ENCODE assay signal across 9 cellular contexts in genomic region chr1:150321826-150322166, GRCh38. TPM values are rescaled to one million over a fixed set of nuclear protein-coding genes. Genes with fewer than 3 reads are reported as not detected.
DNase-seq lines count a peak whose midpoint lies in the region; ATAC-seq and TF ChIP-seq lines count a peak whose summit lies in the region.
"Had no signal": no experiment of that assay in that cellular context is flagged by ENCODE, and none has a peak within 500 bp of the region (broad histone marks: within the 10 kb centered on the region; RNA-seq: fewer than 3 reads in every experiment).

No MANE protein-coding gene starts in this region.

- peaks cover 19% of the 10 kb centered on the region for H3K4me1 ChIP-seq in CD8-positive, alpha-beta memory T cell (ENCODE audit: insufficient read depth, low read length)

- H3K4me3 ChIP-seq in CD8-positive, alpha-beta memory T cell (ENCODE audit: low read length), result peak overlapping the region; percentile 79
- H3K4me3 ChIP-seq in NB4 (ENCODE audit: low read depth, low read length) (peak overlapping the region; percentile 99), dorsolateral prefrontal cortex (peak overlapping the region; percentile 62 to 97 (median 82))

- no peak for TF ChIP-seq POLR2A in NB4 (IDR thresholded peaks at IDR 0.05; ENCODE audit: extremely low read depth, insufficient read length)

- no peaks in the 10 kb centered on the region for H3K9me3 ChIP-seq in CD8-positive, alpha-beta memory T cell (ENCODE audit: low read length)

- H3K36me3 Mint-ChIP-seq in CD8-positive, alpha-beta memory T cell, result peaks cover 0 to 37% (median 11%) of the 10 kb centered on the region in 3 donors
- peaks cover 26% of the 10 kb centered on the region for H3K36me3 Mint-ChIP-seq in natural killer cell treated with Interleukin-12 subunit alpha and Interleukin-12 subunit beta and Interleukin-15 and Interleukin-18, amount 100 ng/mL, for 72 hours

- peaks cover 18% of the 10 kb centered on the region for H3K36me3 ChIP-seq in CD8-positive, alpha-beta memory T cell (ENCODE audit: insufficient read depth, low read length)

- no peak for ATAC-seq in natural killer cell treated with Interleukin-12 subunit alpha and Interleukin-12 subunit beta and Interleukin-15 and Interleukin-18, amount 100 ng/mL, for 72 hours
- ATAC-seq in HG03571 (IDR thresholded peaks at IDR 0.05; ENCODE audit: unreplicated experiment), result no peak

- peak in 2 of 5 donors; percentile 6 to 18 for DNase-seq in CD8-positive, alpha-beta memory T cell
- DNase-seq in NB4 (ENCODE audit: low read depth) (peak; percentile 17), dorsolateral prefrontal cortex (no peak), HCEC 1CT (no peak), hippocampal formation (lab: John Stamatoyannopoulos, UW) (no peak), T1000 (lab: John Stamatoyannopoulos, UW) (no peak)
- DNase-seq in natural killer cell treated with Interleukin-12 subunit alpha and Interleukin-12 subunit beta and Interleukin-15 and Interleukin-18, amount 100 ng/mL, for 72 hours (ENCODE audit: low spot score), result no peak

- peak overlapping the region; percentile 97 for H3K27ac ChIP-seq in CD8-positive, alpha-beta memory T cell (ENCODE audit: low read depth, low read length)
- H3K27ac ChIP-seq in dorsolateral prefrontal cortex, result peak overlapping the region in 54 of 59 donors; percentile 35 to 93 (median 82)

- intact Hi-C loops in dorsolateral prefrontal cortex (cut with DNase I), result loop anchor here in 1 of 2 donors (1.0 to 5.0 kb wide), 2 partner anchors 41 to 195 kb away; partner anchors contain the start of gene RPRD2

- peaks cover 33 to 54% (median 43%) of the 10 kb centered on the region in 3 donors for H3K4me1 Mint-ChIP-seq in CD8-positive, alpha-beta memory T cell
- peaks cover 19 to 33% of the 10 kb centered on the region in 2 donors for H3K4me1 Mint-ChIP-seq in natural killer cell treated with Interleukin-12 subunit alpha and Interleukin-12 subunit beta and Interleukin-15 and Interleukin-18, amount 100 ng/mL, for 72 hours (ENCODE audit: low read depth in 2 of 2)

- TF ChIP-seq CTCF in NB4 (IDR thresholded peaks at IDR 0.05; ENCODE audit: low read depth, low read length) (no peak), dorsolateral prefrontal cortex (IDR thresholded peaks at IDR 0.05 in 54 of 56, conservative IDR thresholded peaks at IDR 0.05 in 2 of 56; ENCODE audit: low read depth in 1 of 56, partially characterized antibody in 56 of 56) (no peak)

- H3K27me3 ChIP-seq in CD8-positive, alpha-beta memory T cell (ENCODE audit: insufficient read depth, low read length, poor library complexity, severe bottlenecking), result no peaks in the 10 kb centered on the region
- H3K27me3 ChIP-seq in dorsolateral prefrontal cortex, result no peaks in the 10 kb centered on the region

- CTCF ChIA-PET in CD8-positive, alpha-beta memory T cell (lab: Charles Lee), result interaction anchor here (1.0 to 1.1 kb wide), 2 partner anchors 15 to 17 kb away, joined by 3 read pairs; no protein-coding TSS in a partner anchor

- POLR2A ChIA-PET in CD8-positive, alpha-beta memory T cell (lab: Charles Lee), result interaction anchor here (1.6 kb wide), 1 partner anchor 42 kb away, joined by 11 read pairs; the partner anchor contains the start of gene RPRD2

- H3K9me3 Mint-ChIP-seq in CD8-positive, alpha-beta memory T cell, result no peaks in the 10 kb centered on the region
- H3K9me3 Mint-ChIP-seq in natural killer cell treated with Interleukin-12 subunit alpha and Interleukin-12 subunit beta and Interleukin-15 and Interleukin-18, amount 100 ng/mL, for 72 hours, result no peaks in the 10 kb centered on the region

- H3K4me3 Mint-ChIP-seq in CD8-positive, alpha-beta memory T cell, result peak overlapping the region; percentile 94 to 100 (median 99)
- peak overlapping the region; percentile 97 for H3K4me3 Mint-ChIP-seq in natural killer cell treated with Interleukin-12 subunit alpha and Interleukin-12 subunit beta and Interleukin-15 and Interleukin-18, amount 100 ng/mL, for 72 hours

- H3K27me3 Mint-ChIP-seq in CD8-positive, alpha-beta memory T cell, result peaks cover 0 to 4% of the 10 kb centered on the region in 2 donors
- H3K27me3 Mint-ChIP-seq in natural killer cell treated with Interleukin-12 subunit alpha and Interleukin-12 subunit beta and Interleukin-15 and Interleukin-18, amount 100 ng/mL, for 72 hours, result peaks cover 0 to 3% of the 10 kb centered on the region in 2 donors

- peak overlapping the region; percentile 88 to 100 (median 99) for H3K27ac Mint-ChIP-seq in CD8-positive, alpha-beta memory T cell
- H3K27ac Mint-ChIP-seq in natural killer cell treated with Interleukin-12 subunit alpha and Interleukin-12 subunit beta and Interleukin-15 and Interleukin-18, amount 100 ng/mL, for 72 hours, result peak overlapping the region; percentile 98 to 99

RNA-seq across cellular contexts. Expression of gene PRPF3, which starts 0.5 kb away (rescaled TPM):
- total RNA-seq in CD8-positive, alpha-beta memory T cell, result 10 to 100 TPM; 75.2 to 79.8 TPM
- polyA plus RNA-seq in CD8-positive, alpha-beta memory T cell, result 20.3 TPM
- 100 to 1,000 TPM in 1 of 120 experiments, 10 to 100 TPM in 119; 45.0 to 101 (median 71.8) TPM for total RNA-seq in dorsolateral prefrontal cortex
- 100 to 1,000 TPM; 136 to 154 TPM for total RNA-seq in natural killer cell treated with Interleukin-12 subunit alpha and Interleukin-12 subunit beta and Interleukin-15 and Interleukin-18, amount 100 ng/mL, for 72 hours

RNA-seq across cellular contexts. Expression of gene MRPS21, which starts 28.1 kb away (rescaled TPM):
- total RNA-seq in CD8-positive, alpha-beta memory T cell, result 10 to 100 TPM; 76.9 to 81.0 TPM
- polyA plus RNA-seq in CD8-positive, alpha-beta memory T cell, result 80.1 TPM
- total RNA-seq in dorsolateral prefrontal cortex, result 100 to 1,000 TPM in 10 of 120 experiments, 10 to 100 TPM in 110; 51.8 to 113 (median 87.9) TPM
- total RNA-seq in natural killer cell treated with Interleukin-12 subunit alpha and Interleukin-12 subunit beta and Interleukin-15 and Interleukin-18, amount 100 ng/mL, for 72 hours, result 10 to 100 TPM; 56.5 to 63.0 TPM

RNA-seq across cellular contexts. Expression of gene CIART, which starts 39.4 kb away (rescaled TPM):
- total RNA-seq in CD8-positive, alpha-beta memory T cell, result 1 to 10 TPM in 1 of 2 experiments, under 1 TPM in 1; 0.81 to 1.7 TPM
- polyA plus RNA-seq in CD8-positive, alpha-beta memory T cell, result 0.60 TPM
- 10 to 100 TPM in 91 of 120 experiments, 1 to 10 TPM in 29; 5.3 to 26.5 (median 12.5) TPM for total RNA-seq in dorsolateral prefrontal cortex
- total RNA-seq in natural killer cell treated with Interleukin-12 subunit alpha and Interleukin-12 subunit beta and Interleukin-15 and Interleukin-18, amount 100 ng/mL, for 72 hours, result 10 to 100 TPM in 1 of 2 donors, 1 to 10 TPM in 1; 2.4 to 10.2 TPM

RNA-seq across cellular contexts. Expression of gene RPRD2, which starts 42.2 kb away (rescaled TPM):
- 10 to 100 TPM; 24.1 to 26.4 TPM for total RNA-seq in CD8-positive, alpha-beta memory T cell
- 40.5 TPM for polyA plus RNA-seq in CD8-positive, alpha-beta memory T cell
- total RNA-seq in dorsolateral prefrontal cortex, result 10 to 100 TPM; 37.9 to 58.4 (median 48.0) TPM
- 10 to 100 TPM; 23.9 to 24.8 TPM for total RNA-seq in natural killer cell treated with Interleukin-12 subunit alpha and Interleukin-12 subunit beta and Interleukin-15 and Interleukin-18, amount 100 ng/mL, for 72 hours

RNA-seq across cellular contexts. Expression of gene C1orf54, which starts 49.2 kb away (rescaled TPM):
- total RNA-seq in CD8-positive, alpha-beta memory T cell, result under 1 TPM; 0.60 to 0.61 TPM
- 4.0 TPM for polyA plus RNA-seq in CD8-positive, alpha-beta memory T cell
- total RNA-seq in dorsolateral prefrontal cortex, result 10 to 100 TPM in 54 of 120 experiments, 1 to 10 TPM in 66; 3.0 to 21.9 (median 9.4) TPM
- under 1 TPM; 0.45 to 0.59 TPM for total RNA-seq in natural killer cell treated with Interleukin-12 subunit alpha and Interleukin-12 subunit beta and Interleukin-15 and Interleukin-18, amount 100 ng/mL, for 72 hours
- total RNA-seq: NCI-H460 had no signal
